In the genomic region with DNA sequence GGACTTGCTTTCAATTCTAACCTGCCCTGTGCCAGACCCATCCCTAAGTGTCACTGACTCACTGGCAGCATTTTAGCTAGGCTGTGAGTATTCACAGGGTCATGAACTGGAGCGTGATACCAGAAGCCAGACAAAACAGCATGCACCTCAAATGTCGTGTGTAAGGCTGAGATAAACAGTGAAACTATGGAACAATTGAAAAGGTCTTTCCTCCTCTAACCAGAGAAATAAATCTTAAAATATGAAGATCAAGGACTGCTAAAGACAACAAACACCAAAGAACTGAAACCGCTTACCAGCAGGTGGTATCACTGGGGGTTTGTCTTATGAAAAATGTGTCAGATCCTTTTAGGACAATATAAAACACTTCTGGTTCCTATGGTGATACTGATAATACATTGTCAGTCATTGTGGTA, we compare ENCODE assay signal across 15 cellular contexts.
DNase-seq lines count a peak whose midpoint lies in the region; ATAC-seq and TF ChIP-seq lines count a peak whose summit lies in the region.
"Had no signal": no experiment of that assay in that cellular context is flagged by ENCODE, and none has a peak within 500 bp of the region (broad histone marks: within the 10 kb centered on the region; RNA-seq: fewer than 3 reads in every experiment).

No MANE protein-coding gene starts in this region.

- H3K9me2 ChIP-seq in hepatocyte (replicated peaks; ENCODE audit: insufficient read depth), result no peaks in the 10 kb centered on the region
- H3K9me2 ChIP-seq: SK-N-SH had no signal

- H3K27me3 ChIP-seq in hepatocyte (no peaks in the 10 kb centered on the region), ovary (no peaks in the 10 kb centered on the region), right lobe of liver (no peaks in the 10 kb centered on the region)
- H3K27me3 ChIP-seq: ascending aorta, BE2C, gastrocnemius medialis had no signal

- TF ChIP-seq CTCF in hepatocyte (IDR thresholded peaks at IDR 0.05; ENCODE audit: poor library complexity), result no peak
- TF ChIP-seq CTCF in ovary (IDR thresholded peaks at IDR 0.05), result no peak
- TF ChIP-seq CTCF in right lobe of liver (IDR thresholded peaks at IDR 0.05), result no peak

- intact Hi-C loops in ovary (cut with DNase I) (no loop called here), right lobe of liver (cut with DNase I) (no loop called here)

- H3K4me2 ChIP-seq in hepatocyte, result no peak overlapping the region
- H3K4me2 ChIP-seq: SK-N-SH had no signal

- H3K4me1 ChIP-seq in hepatocyte (ENCODE audit: insufficient read depth), result no peaks in the 10 kb centered on the region
- no peaks in the 10 kb centered on the region for H3K4me1 ChIP-seq in ovary (ENCODE audit: insufficient read depth)
- H3K4me1 ChIP-seq in right lobe of liver, result no peaks in the 10 kb centered on the region
- H3K4me1 ChIP-seq: ascending aorta, BE2C, gastrocnemius medialis had no signal

- WGBS in hepatocyte (ENCODE audit: low lambda C conversion rate, missing lambda C conversion rate), result 55% methylated on average over 3 of the region's 3 CpGs
- WGBS in ovary, 3 donors, result 31 to 42% (median 36%) methylated on average over 3 of the region's 3 CpGs
- 44% methylated on average over 3 of the region's 3 CpGs for WGBS in right lobe of liver (ENCODE audit: insufficient coverage, low coverage, low lambda C conversion rate, missing lambda C conversion rate)

- no peak overlapping the region for H2AFZ ChIP-seq in hepatocyte

- no peaks in the 10 kb centered on the region for H3K79me2 ChIP-seq in hepatocyte

- TF ChIP-seq POLR2A in ovary (IDR thresholded peaks at IDR 0.05), result no peak
- no peak for TF ChIP-seq POLR2A in right lobe of liver (IDR thresholded peaks at IDR 0.05)

- H3K36me3 ChIP-seq in hepatocyte (replicated peaks; ENCODE audit: insufficient read depth, low read depth), result no peaks in the 10 kb centered on the region
- no peaks in the 10 kb centered on the region for H3K36me3 ChIP-seq in ovary
- H3K36me3 ChIP-seq in right lobe of liver, result no peaks in the 10 kb centered on the region
- H3K36me3 ChIP-seq: ascending aorta, BE2C, gastrocnemius medialis, thoracic aorta had no signal

- H3K27ac ChIP-seq in hepatocyte (peak overlapping the region; percentile 18), ovary (no peak overlapping the region), right lobe of liver (no peak overlapping the region)
- H3K27ac ChIP-seq: ascending aorta, gastrocnemius medialis, thoracic aorta had no signal

- TF ChIP-seq EP300 in ovary (IDR thresholded peaks at IDR 0.05), result no peak

- H3K9me3 ChIP-seq in hepatocyte (ENCODE audit: low read depth) (no peaks in the 10 kb centered on the region), ovary (no peaks in the 10 kb centered on the region), right lobe of liver (no peaks in the 10 kb centered on the region)
- H3K9me3 ChIP-seq: ascending aorta, BE2C, gastrocnemius medialis, SK-N-SH, thoracic aorta had no signal

- no peaks in the 10 kb centered on the region for H4K20me1 ChIP-seq in hepatocyte (ENCODE audit: insufficient read depth, poor library complexity, severe bottlenecking)

- H3K4me3 ChIP-seq in hepatocyte, result no peak overlapping the region
- H3K4me3 ChIP-seq in ovary, result no peak overlapping the region
- H3K4me3 ChIP-seq in right lobe of liver, result no peak overlapping the region
- H3K4me3 ChIP-seq: ascending aorta, gastrocnemius medialis, thoracic aorta had no signal

- DNase-seq in SHP77 treated with DMSO at 0.1 percent for 48 hours (lab: John Stamatoyannopoulos, UW) (peak; percentile 28), hepatocyte (ENCODE audit: low spot score) (no peak), retina (peak; percentile 6), ovary (no peak), right lobe of liver (no peak)
- DNase-seq: activated CD8-positive, alpha-beta memory T cell treated with anti-CD3 and anti-CD28 coated beads for 24 hours; activated gamma-delta T cell; BE2C; DMS153; gastrocnemius medialis; SK-N-SH had no signal

- ATAC-seq in HG03354 (IDR thresholded peaks at IDR 0.05; ENCODE audit: poor library complexity, severe bottlenecking, unreplicated experiment) (peak; percentile 57), GM18870 (IDR thresholded peaks at IDR 0.05; ENCODE audit: unreplicated experiment) (no peak), right lobe of liver (no peak)
- ATAC-seq: gastrocnemius medialis had no signal

Comparison
In these comparisons a context has a peak if more than half of its experiments do, and no peak if none do; other contexts are left out.
1. DNase-seq: peak in SHP77 treated with DMSO at 0.1 percent for 48 hours (single experiment) and retina (single experiment); none in hepatocyte (single experiment), ovary (0 of 5) and right lobe of liver (0 of 3).